In the genomic region with DNA sequence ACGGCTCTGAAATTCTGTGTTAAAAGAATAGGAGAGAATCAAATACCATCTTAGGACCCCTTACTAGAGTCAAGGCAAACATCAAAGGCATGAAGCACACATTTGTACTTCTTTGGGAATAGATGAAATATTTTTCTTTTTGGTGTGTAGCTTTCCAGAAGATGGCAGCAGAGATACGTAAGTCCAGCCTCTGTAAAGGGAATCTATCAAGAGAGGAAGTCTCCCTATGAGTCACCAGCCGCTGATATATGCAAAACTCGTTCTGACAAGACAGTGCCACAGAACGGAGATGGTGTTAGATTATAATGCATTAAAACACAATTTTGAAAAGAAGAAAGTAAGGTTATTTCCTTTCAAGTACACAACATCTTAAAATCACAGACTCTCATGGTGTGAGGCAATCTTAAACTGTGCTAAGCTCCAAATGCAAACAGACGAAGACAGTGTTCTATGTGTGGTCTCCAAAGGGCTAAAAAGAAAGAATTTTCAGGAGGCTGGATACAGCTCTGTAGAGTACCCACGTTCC, we compare ENCODE assay signal across 8 cellular contexts.
A peak's percentile ranks its signal among the peaks of the same experiment; 100 is the strongest.
DNase-seq lines count a peak whose midpoint lies in the region; ATAC-seq and TF ChIP-seq lines count a peak whose summit lies in the region.

No MANE protein-coding gene starts in this region.

- BruUV-seq in Caco-2 (replicated peaks; lab: Mats Ljungman, UMichigan) = no TSS peak

- H3K4me3 Mint-ChIP-seq in Caco-2 (ENCODE audit: unreplicated experiment) (no peak overlapping the region), endothelial cell (ENCODE audit: unreplicated experiment) (no peak overlapping the region)
- no peak overlapping the region for H3K4me3 Mint-ChIP-seq in stimulated activated naive CD8-positive, alpha-beta T cell treated with anti-CD3 and anti-CD28 coated beads, Interleukin-15, amount 100 ng/mL, for 72 hours

- no peaks in the 10 kb centered on the region for H3K36me3 ChIP-seq in Caco-2 (ENCODE audit: control insufficient read depth, insufficient read depth, low read length)

- H3K27me3 Mint-ChIP-seq in Caco-2 (ENCODE audit: insufficient read depth, unreplicated experiment) (peaks cover 8% of the 10 kb centered on the region), endothelial cell (ENCODE audit: unreplicated experiment) (no peaks in the 10 kb centered on the region)
- H3K27me3 Mint-ChIP-seq in stimulated activated naive CD8-positive, alpha-beta T cell treated with anti-CD3 and anti-CD28 coated beads, Interleukin-15, amount 100 ng/mL, for 72 hours = no peaks in the 10 kb centered on the region

- no peaks in the 10 kb centered on the region for H3K27me3 ChIP-seq in Caco-2 (replicated peaks; ENCODE audit: control insufficient read depth, insufficient read depth, low read length)

- CTCF ChIA-PET in Caco-2 (lab: Charles Lee) = interaction anchor here (1.1 to 1.3 kb wide), 2 partner anchors 25 to 104 kb away, joined by 3 to 7 read pairs; no protein-coding TSS in a partner anchor

- H3K36me3 Mint-ChIP-seq in Caco-2 (ENCODE audit: insufficient read depth, unreplicated experiment) = no peaks in the 10 kb centered on the region
- H3K36me3 Mint-ChIP-seq in endothelial cell (ENCODE audit: low read depth, unreplicated experiment) = no peaks in the 10 kb centered on the region

- H3K4me3 ChIP-seq in Caco-2 (ENCODE audit: low read depth, low read length) = no peak overlapping the region

- no peaks in the 10 kb centered on the region for H3K4me1 ChIP-seq in Caco-2

- no peaks in the 10 kb centered on the region for H3K9me3 ChIP-seq in Caco-2

- POLR2A ChIA-PET in Caco-2 (lab: Charles Lee) = no interaction called here

- intact Hi-C loops in Caco-2 (cut with micrococcal nuclease; ENCODE audit: unreplicated experiment) = loop anchor here (1.0 to 10.0 kb wide), 4 partner anchors 24 to 531 kb away; no protein-coding TSS in a partner anchor

- H3K9me3 Mint-ChIP-seq in Caco-2 (ENCODE audit: unreplicated experiment) = no peaks in the 10 kb centered on the region
- H3K9me3 Mint-ChIP-seq in endothelial cell (ENCODE audit: unreplicated experiment) = no peaks in the 10 kb centered on the region
- H3K9me3 Mint-ChIP-seq in stimulated activated naive CD8-positive, alpha-beta T cell treated with anti-CD3 and anti-CD28 coated beads, Interleukin-15, amount 100 ng/mL, for 72 hours = no peaks in the 10 kb centered on the region

- peak in 1 of 2 experiments; percentile 55 for DNase-seq in Caco-2
- peak; percentile 18 for DNase-seq in NCI-H345 treated with DMSO at 0.1 percent for 48 hours (lab: John Stamatoyannopoulos, UW; ENCODE audit: unreplicated experiment)
- peak; percentile 52 to 59 for DNase-seq in activated CD4-positive, alpha-beta T cell treated with anti-CD3 and anti-CD28 coated beads for 4 hours
- peak; percentile 49 for DNase-seq in endothelial cell (ENCODE audit: low spot score)
- DNase-seq in myocyte (ENCODE audit: low read depth) = peak; percentile 89
- DNase-seq in stimulated activated naive CD8-positive, alpha-beta T cell treated with anti-CD3 and anti-CD28 coated beads, Interleukin-15, amount 100 ng/mL, for 72 hours = peak; percentile 53 to 66

- TF ChIP-seq CTCF in Caco-2 (IDR thresholded peaks at IDR 0.05; ENCODE audit: insufficient read depth in 1 of 2, low read depth in 1 of 2, low read length in 1 of 2, severe bottlenecking in 1 of 2, unreplicated experiment in 1 of 2) (peak; percentile 50 to 67), endothelial cell (IDR thresholded peaks at IDR 0.05; ENCODE audit: unreplicated experiment) (peak; percentile 52)

- H3K27ac Mint-ChIP-seq in Caco-2 (ENCODE audit: unreplicated experiment) (no peak overlapping the region), endothelial cell (ENCODE audit: unreplicated experiment) (no peak overlapping the region)
- H3K27ac Mint-ChIP-seq in stimulated activated naive CD8-positive, alpha-beta T cell treated with anti-CD3 and anti-CD28 coated beads, Interleukin-15, amount 100 ng/mL, for 72 hours = no peak overlapping the region

- ATAC-seq in GM19395 (IDR thresholded peaks at IDR 0.05; ENCODE audit: unreplicated experiment) (peak; percentile 100), HG03432 (IDR thresholded peaks at IDR 0.05; ENCODE audit: unreplicated experiment) (peak; percentile 99)
- peak; percentile 98 for ATAC-seq in stimulated activated naive CD8-positive, alpha-beta T cell treated with anti-CD3 and anti-CD28 coated beads, Interleukin-15, amount 100 ng/mL, for 72 hours

- no peaks in the 10 kb centered on the region for H3K4me1 Mint-ChIP-seq in Caco-2 (ENCODE audit: low read depth, unreplicated experiment)
- H3K4me1 Mint-ChIP-seq in endothelial cell (ENCODE audit: unreplicated experiment) = no peaks in the 10 kb centered on the region
- H3K4me1 Mint-ChIP-seq in stimulated activated naive CD8-positive, alpha-beta T cell treated with anti-CD3 and anti-CD28 coated beads, Interleukin-15, amount 100 ng/mL, for 72 hours = no peaks in the 10 kb centered on the region
